In the genomic region with DNA sequence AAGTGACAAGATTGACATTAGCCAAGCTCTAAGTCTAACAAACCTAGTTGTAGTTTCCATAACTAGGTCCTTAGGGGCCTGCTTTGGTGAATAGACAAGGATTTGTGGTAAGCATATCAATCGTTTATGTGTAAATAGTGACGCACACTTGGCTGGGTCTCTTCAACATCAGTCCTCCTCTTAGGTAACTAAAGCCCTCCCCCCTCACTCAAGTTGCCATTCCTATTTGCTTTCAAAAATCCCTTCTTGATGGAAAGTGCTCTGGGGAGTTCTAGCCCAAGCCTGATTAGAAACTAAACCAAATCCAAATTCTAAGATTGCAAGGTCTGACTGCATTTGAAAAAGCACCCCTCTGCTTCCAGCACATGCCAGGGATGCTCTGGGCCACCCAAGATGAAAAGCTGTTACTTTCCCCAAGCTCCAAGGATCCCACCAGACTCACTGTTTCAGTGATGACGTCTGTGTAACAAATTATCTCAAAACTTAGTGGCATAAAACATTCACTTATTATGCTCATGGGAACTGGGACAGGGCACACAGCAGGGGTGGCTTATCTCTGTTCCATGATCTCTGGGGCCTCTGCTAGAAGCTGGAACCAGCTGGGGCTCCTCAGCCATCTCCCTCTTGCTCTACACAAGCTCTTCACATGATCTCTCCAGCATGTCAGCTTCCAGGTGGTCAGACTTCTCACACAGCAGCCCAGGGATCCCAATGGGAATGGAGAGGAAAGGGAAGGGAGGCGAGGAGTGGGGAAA, we compare ENCODE assay signal across 19 cellular contexts.
"Had no signal": no experiment of that assay in that cellular context is flagged by ENCODE, and none has a peak within 500 bp of the region (broad histone marks: within the 10 kb centered on the region; RNA-seq: fewer than 3 reads in every experiment).

No MANE protein-coding gene starts in this region.

- ATAC-seq: activated CD8-positive, alpha-beta T cell treated with anti-CD3 and anti-CD28 coated beads, Interleukin-2, amount 10 ng/mL, durations not matched to agents 7 days and 5 days; activated T-cell treated with anti-CD3 and anti-CD28 coated beads, Interleukin-2, amount 50 U/mL, for 72 hours; psoas muscle; stimulated activated effector memory CD8-positive, alpha-beta T cell treated with anti-CD3 and anti-CD28 coated beads, Interleukin-12 subunit alpha, Interleukin-12 subunit beta, amount 100 ng/mL, for 72 hours; T-helper 17 cell had no signal

- H3K27ac Mint-ChIP-seq: activated B cell treated with CpG ODN at 0.5 μM for 24 hours; activated CD8-positive, alpha-beta T cell treated with anti-CD3 and anti-CD28 coated beads, Interleukin-2, amount 10 ng/mL, durations not matched to agents 7 days and 5 days; activated naive CD8-positive, alpha-beta T cell; activated T-cell treated with anti-CD3 and anti-CD28 coated beads, Interleukin-2, amount 50 U/mL, for 72 hours; immature natural killer cell; T-helper 17 cell had no signal

- H3K4me3 Mint-ChIP-seq: activated B cell treated with CpG ODN at 0.5 μM for 24 hours; activated CD8-positive, alpha-beta T cell treated with anti-CD3 and anti-CD28 coated beads, Interleukin-2, amount 10 ng/mL, durations not matched to agents 7 days and 5 days; activated naive CD8-positive, alpha-beta T cell; activated T-cell treated with anti-CD3 and anti-CD28 coated beads, Interleukin-2, amount 50 U/mL, for 72 hours; brain; central memory CD8-positive, alpha-beta T cell; immature natural killer cell; stimulated activated effector memory CD8-positive, alpha-beta T cell treated with anti-CD3 and anti-CD28 coated beads, Interleukin-12 subunit alpha, Interleukin-12 subunit beta, amount 100 ng/mL, for 72 hours; T-helper 17 cell had no signal

- H3K36me3 ChIP-seq: sigmoid colon, thoracic aorta had no signal

- H3K9me3 ChIP-seq: psoas muscle, sigmoid colon, thoracic aorta had no signal

- H3K4me1 ChIP-seq: psoas muscle had no signal

- DNase-seq: activated B cell treated with CpG ODN at 0.5 μM for 24 hours; activated CD4-positive, alpha-beta T cell treated with anti-CD3 and anti-CD28 coated beads for 48 hours; activated CD8-positive, alpha-beta memory T cell treated with anti-CD3 and anti-CD28 coated beads, Interleukin-2, amount 50 U/mL, for 4 hours; activated CD8-positive, alpha-beta T cell treated with anti-CD3 and anti-CD28 coated beads, Interleukin-2, amount 10 ng/mL, durations not matched to agents 7 days and 5 days; activated gamma-delta T cell treated with Interleukin-2 at 50 U/mL for 16 hours; activated T-cell treated with anti-CD3 and anti-CD28 coated beads, Interleukin-2, amount 50 U/mL, for 72 hours; effector memory CD4-positive, alpha-beta T cell; foreskin melanocyte; head of caudate nucleus; immature natural killer cell; psoas muscle; sigmoid colon; stimulated activated CD4-positive, alpha-beta T cell treated with anti-CD3 and anti-CD28 coated beads, Interleukin-1b, Interleukin-23, amount 100 ng/mL, for 48 hours; T-helper 17 cell had no signal

- H3K4me1 Mint-ChIP-seq: central memory CD8-positive, alpha-beta T cell; immature natural killer cell; stimulated activated effector memory CD8-positive, alpha-beta T cell treated with anti-CD3 and anti-CD28 coated beads, Interleukin-12 subunit alpha, Interleukin-12 subunit beta, amount 100 ng/mL, for 72 hours; T-helper 17 cell had no signal

- H3K4me3 ChIP-seq: psoas muscle, sigmoid colon, thoracic aorta had no signal

- H3K9me3 Mint-ChIP-seq: activated T-cell treated with anti-CD3 and anti-CD28 coated beads, Interleukin-2, amount 50 U/mL, for 72 hours; central memory CD8-positive, alpha-beta T cell; immature natural killer cell; stimulated activated effector memory CD8-positive, alpha-beta T cell treated with anti-CD3 and anti-CD28 coated beads, Interleukin-12 subunit alpha, Interleukin-12 subunit beta, amount 100 ng/mL, for 72 hours had no signal

- H3K36me3 Mint-ChIP-seq: activated naive CD8-positive, alpha-beta T cell; brain; immature natural killer cell; stimulated activated effector memory CD8-positive, alpha-beta T cell treated with anti-CD3 and anti-CD28 coated beads, Interleukin-12 subunit alpha, Interleukin-12 subunit beta, amount 100 ng/mL, for 72 hours had no signal
